ENCODE assay signal across 7 cellular contexts in the genomic region with DNA sequence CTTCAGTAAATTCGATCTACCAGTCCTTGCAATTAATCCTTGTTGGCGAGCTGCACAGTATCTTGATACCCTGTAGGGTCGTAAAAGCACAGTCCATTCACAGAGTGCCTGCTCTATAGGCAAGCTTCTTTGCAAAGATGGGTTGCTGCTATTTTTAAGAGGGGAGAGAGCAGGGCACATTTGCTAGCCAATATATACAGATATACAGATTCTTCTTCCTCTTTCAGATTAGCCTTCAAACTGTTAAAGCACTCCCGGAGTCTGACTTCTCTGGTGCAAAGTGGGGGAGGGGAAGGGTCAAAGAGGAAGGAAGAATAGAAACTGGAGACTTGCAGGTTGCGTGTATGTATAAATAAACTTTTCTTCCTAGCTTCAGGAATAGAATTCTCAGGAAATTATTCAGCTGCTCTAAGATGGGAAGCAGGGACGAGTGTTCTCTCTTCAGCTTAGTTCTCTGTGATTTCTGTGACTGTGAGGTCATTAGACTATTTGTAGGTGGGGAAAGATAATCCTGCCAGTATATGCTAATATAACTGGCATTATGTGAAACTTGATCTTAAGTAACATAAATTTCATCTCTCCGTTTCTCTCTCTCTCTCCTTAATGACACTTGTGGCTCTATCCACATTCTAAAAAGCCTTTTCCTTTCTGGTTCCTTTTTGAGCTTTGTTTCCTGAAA.
DNase-seq lines count a peak whose midpoint lies in the region; ATAC-seq and TF ChIP-seq lines count a peak whose summit lies in the region.

A gene with protein sequence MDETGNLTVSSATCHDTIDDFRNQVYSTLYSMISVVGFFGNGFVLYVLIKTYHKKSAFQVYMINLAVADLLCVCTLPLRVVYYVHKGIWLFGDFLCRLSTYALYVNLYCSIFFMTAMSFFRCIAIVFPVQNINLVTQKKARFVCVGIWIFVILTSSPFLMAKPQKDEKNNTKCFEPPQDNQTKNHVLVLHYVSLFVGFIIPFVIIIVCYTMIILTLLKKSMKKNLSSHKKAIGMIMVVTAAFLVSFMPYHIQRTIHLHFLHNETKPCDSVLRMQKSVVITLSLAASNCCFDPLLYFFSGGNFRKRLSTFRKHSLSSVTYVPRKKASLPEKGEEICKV (minus strand): TSS at position 242 of the 679 bp plus-strand sequence. CDS start 53,865 bp downstream, outside the sequence.

- H3K4me1 Mint-ChIP-seq in T-helper 2 cell treated with Interferon-gamma antibody and Interleukin-4, amounts not matched to agents 5 μg/mL and 100 μg/mL, for 36 hours (ENCODE audit: low read depth): peaks cover 52% of the 10 kb centered on the region

- peak within 1 kb of the TSS; percentile 22 for H3K4me3 ChIP-seq in parathyroid adenoma (ENCODE audit: low read depth, low read length)

- H3K4me2 ChIP-seq in parathyroid adenoma (ENCODE audit: low read length): no peak within 1 kb of the TSS

- H3K27ac ChIP-seq in parathyroid adenoma: peak within 1 kb of the TSS; percentile 51

- H3K79me2 ChIP-seq in parathyroid adenoma: no peaks in the 10 kb centered on the region

- peak within 1 kb of the TSS; percentile 72 for H3K27ac Mint-ChIP-seq in T-helper 2 cell treated with Interferon-gamma antibody and Interleukin-4, amounts not matched to agents 5 μg/mL and 100 μg/mL, for 36 hours

- ATAC-seq in GM19035 (IDR thresholded peaks at IDR 0.05; ENCODE audit: unreplicated experiment): peak; percentile 57
- ATAC-seq in HG03025 (IDR thresholded peaks at IDR 0.05; ENCODE audit: low FRiP score, unreplicated experiment): peak; percentile 46

- no peak within 1 kb of the TSS for H3K9ac ChIP-seq in parathyroid adenoma

- no peak within 1 kb of the TSS for H2AFZ ChIP-seq in parathyroid adenoma

- TF ChIP-seq CTCF in parathyroid adenoma (IDR thresholded peaks at IDR 0.05) (no peak), GM10266 (IDR thresholded peaks at IDR 0.05; ENCODE audit: control insufficient read depth, insufficient read depth, low read depth, missing control alignments) (no peak)

- H3K36me3 ChIP-seq in parathyroid adenoma (ENCODE audit: control insufficient read depth, insufficient read depth, low read length): no peaks in the 10 kb centered on the region

- H3K4me1 ChIP-seq in parathyroid adenoma: no peaks in the 10 kb centered on the region

- H3K27me3 ChIP-seq in parathyroid adenoma (ENCODE audit: control insufficient read depth, insufficient read depth, low read length): no peaks in the 10 kb centered on the region

- no peak for DNase-seq in T-helper 2 cell treated with Interferon-gamma antibody and Interleukin-4, amounts not matched to agents 5 μg/mL and 100 μg/mL, for 36 hours (ENCODE audit: low spot score)
- DNase-seq in DMS 273 treated with DMSO at 0.1 percent for 48 hours (lab: John Stamatoyannopoulos, UW): no peak
- DNase-seq in NCI-H2196 treated with DMSO at 0.1 percent for 48 hours (lab: John Stamatoyannopoulos, UW; ENCODE audit: unreplicated experiment): no peak
- no peak for DNase-seq in GM10266 (ENCODE audit: extremely low spot score)

- no peaks in the 10 kb centered on the region for H3K9me3 Mint-ChIP-seq in T-helper 2 cell treated with Interferon-gamma antibody and Interleukin-4, amounts not matched to agents 5 μg/mL and 100 μg/mL, for 36 hours

- no peaks in the 10 kb centered on the region for H3K27me3 Mint-ChIP-seq in T-helper 2 cell treated with Interferon-gamma antibody and Interleukin-4, amounts not matched to agents 5 μg/mL and 100 μg/mL, for 36 hours (ENCODE audit: low read depth)

- H3K36me3 Mint-ChIP-seq in T-helper 2 cell treated with Interferon-gamma antibody and Interleukin-4, amounts not matched to agents 5 μg/mL and 100 μg/mL, for 36 hours (ENCODE audit: low read depth): peaks cover 18% of the 10 kb centered on the region

- H3K9me3 ChIP-seq in parathyroid adenoma (ENCODE audit: control insufficient read depth, low read length): no peaks in the 10 kb centered on the region

- H3K4me3 Mint-ChIP-seq in T-helper 2 cell treated with Interferon-gamma antibody and Interleukin-4, amounts not matched to agents 5 μg/mL and 100 μg/mL, for 36 hours: peak within 1 kb of the TSS; percentile 88
